Comparison of ENCODE assay signal across 8 cellular contexts in genomic region chr17:17682293-17682736, GRCh38. TPM values are rescaled to one million over a fixed set of nuclear protein-coding genes. Genes with fewer than 3 reads are reported as not detected.
DNase-seq lines count a peak whose midpoint lies in the region; ATAC-seq and TF ChIP-seq lines count a peak whose summit lies in the region.

No MANE protein-coding gene starts in this region.

- H3K9me3 Mint-ChIP-seq in activated naive CD8-positive, alpha-beta T cell treated with anti-CD3 and anti-CD28 coated beads, Interleukin-2, amount 50 U/mL, for 24 hours: no peaks in the 10 kb centered on the region

- peak overlapping the region; percentile 84 for H3K4me3 Mint-ChIP-seq in activated naive CD8-positive, alpha-beta T cell treated with anti-CD3 and anti-CD28 coated beads, Interleukin-2, amount 50 U/mL, for 24 hours

- no peaks in the 10 kb centered on the region for H3K27me3 Mint-ChIP-seq in activated naive CD8-positive, alpha-beta T cell treated with anti-CD3 and anti-CD28 coated beads, Interleukin-2, amount 50 U/mL, for 24 hours

- H3K36me3 ChIP-seq in right atrium auricular region (no peaks in the 10 kb centered on the region), rectal smooth muscle tissue (ENCODE audit: control insufficient read depth, insufficient read depth, low read length) (no peaks in the 10 kb centered on the region)

- no peaks in the 10 kb centered on the region for H3K27me3 ChIP-seq in right atrium auricular region
- H3K27me3 ChIP-seq in rectal smooth muscle tissue (ENCODE audit: control insufficient read depth, insufficient read depth, low read length): no peaks in the 10 kb centered on the region

- peak overlapping the region; percentile 82 for H3K27ac Mint-ChIP-seq in activated naive CD8-positive, alpha-beta T cell treated with anti-CD3 and anti-CD28 coated beads, Interleukin-2, amount 50 U/mL, for 24 hours

- ATAC-seq in GM18502 (IDR thresholded peaks at IDR 0.05; ENCODE audit: poor library complexity, unreplicated experiment) (peak; percentile 47), HG02678 (IDR thresholded peaks at IDR 0.05; ENCODE audit: unreplicated experiment) (peak; percentile 40)
- peak; percentile 63 for ATAC-seq in activated naive CD8-positive, alpha-beta T cell treated with anti-CD3 and anti-CD28 coated beads, Interleukin-2, amount 50 U/mL, for 24 hours

- H3K9ac ChIP-seq in rectal smooth muscle tissue (ENCODE audit: low read length): peak overlapping the region; percentile 53

- no peak for TF ChIP-seq CTCF in right atrium auricular region (IDR thresholded peaks at IDR 0.05)

- H3K36me3 Mint-ChIP-seq in activated naive CD8-positive, alpha-beta T cell treated with anti-CD3 and anti-CD28 coated beads, Interleukin-2, amount 50 U/mL, for 24 hours (ENCODE audit: low read depth): peaks cover 1% of the 10 kb centered on the region

- H3K4me1 Mint-ChIP-seq in activated naive CD8-positive, alpha-beta T cell treated with anti-CD3 and anti-CD28 coated beads, Interleukin-2, amount 50 U/mL, for 24 hours: peaks cover 34% of the 10 kb centered on the region

- H3K4me1 ChIP-seq in right atrium auricular region (peaks cover 0 to 48% of the 10 kb centered on the region in 2 donors), rectal smooth muscle tissue (ENCODE audit: control insufficient read depth, insufficient read depth, low read length) (peaks cover 24% of the 10 kb centered on the region)

- H3K27ac ChIP-seq in right atrium auricular region (peak overlapping the region; percentile 91 to 97), rectal smooth muscle tissue (ENCODE audit: low read depth, low read length) (peak overlapping the region; percentile 94)

- no peaks in the 10 kb centered on the region for H3K9me3 ChIP-seq in right atrium auricular region

- H3K4me3 ChIP-seq in right atrium auricular region: peak overlapping the region; percentile 68 to 87
- peak overlapping the region; percentile 81 for H3K4me3 ChIP-seq in rectal smooth muscle tissue (ENCODE audit: low read length)

- DNase-seq in RPMI8226 (peak; percentile 81), right atrium auricular region (ENCODE audit: low spot score) (no peak), NCI-H2196 treated with DMSO at 0.1 percent for 48 hours (lab: John Stamatoyannopoulos, UW; ENCODE audit: unreplicated experiment) (no peak), hepatic stellate cell (ENCODE audit: low spot score) (no peak)
- DNase-seq in activated naive CD8-positive, alpha-beta T cell treated with anti-CD3 and anti-CD28 coated beads, Interleukin-2, amount 50 U/mL, for 24 hours: peak; percentile 72

RNA-seq across cellular contexts. Expression of gene RAI1, which starts 1.1 kb away (rescaled TPM):
- total RNA-seq in right atrium auricular region: 10 to 100 TPM; 23.8 to 24.9 TPM

Comparison
In these comparisons a context has a peak if more than half of its experiments do, and no peak if none do; other contexts are left out.
1. DNase-seq: peak in RPMI8226 (single experiment) and activated naive CD8-positive, alpha-beta T cell treated with anti-CD3 and anti-CD28 coated beads, Interleukin-2, amount 50 U/mL, for 24 hours (single experiment); none in right atrium auricular region (single experiment), NCI-H2196 treated with DMSO at 0.1 percent for 48 hours (single experiment) and hepatic stellate cell (single experiment).
2. Peak in every context shown above with its lines, with median percentiles within 50 percentile points of each other: ATAC-seq.